ENCODE assay signal across 8 cellular contexts in the genomic region with DNA sequence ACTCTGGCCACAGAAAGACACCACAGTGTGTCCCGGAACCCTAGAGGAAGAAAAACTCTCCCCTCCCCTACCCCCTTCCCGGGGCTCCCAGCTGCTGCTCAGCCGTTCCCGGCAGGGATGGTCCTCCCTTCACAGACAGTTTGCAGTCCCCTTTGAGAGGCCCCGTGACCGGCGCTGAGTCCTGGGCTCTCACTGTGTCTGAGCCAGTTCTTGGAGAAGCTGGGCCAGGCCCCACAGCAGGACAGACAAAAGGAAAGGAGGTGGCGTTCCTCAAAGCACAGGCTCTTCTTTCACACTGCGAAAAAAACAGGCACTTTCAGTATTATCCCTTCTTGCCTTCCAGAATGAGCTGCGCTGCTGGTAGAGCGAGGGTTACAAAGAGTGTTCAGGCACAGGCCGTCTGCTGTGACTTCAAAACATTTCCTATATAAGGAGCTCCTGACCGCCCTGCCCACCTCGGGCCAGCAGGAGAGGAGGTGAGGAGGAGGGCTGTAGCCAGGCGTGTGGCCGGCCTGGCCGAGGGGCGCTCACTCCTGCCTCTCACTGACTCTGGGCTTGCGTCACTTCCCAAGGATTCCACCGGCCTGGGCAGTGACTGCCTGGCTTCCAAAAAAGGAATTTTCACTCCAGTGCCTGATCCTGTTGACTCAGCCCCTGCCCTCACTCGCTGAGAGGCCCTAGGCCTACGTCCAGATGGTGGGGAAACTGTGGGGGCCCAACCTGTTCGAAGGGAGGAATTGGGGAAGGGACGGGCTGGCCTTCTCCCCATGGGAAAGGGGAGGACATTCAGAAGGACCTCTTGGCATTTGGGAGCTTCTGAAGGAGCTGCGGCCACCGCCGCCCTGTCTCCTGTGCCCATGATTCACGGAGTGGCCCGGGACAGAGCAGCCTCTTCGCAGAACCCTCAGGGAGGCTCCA. TPM values are rescaled to one million over a fixed set of nuclear protein-coding genes. Genes with fewer than 3 reads are reported as not detected.
A peak's percentile ranks its signal among the peaks of the same experiment; 100 is the strongest.
DNase-seq lines count a peak whose midpoint lies in the region; ATAC-seq and TF ChIP-seq lines count a peak whose summit lies in the region.

No MANE protein-coding gene starts in this region.

- H3K4me3 ChIP-seq in colonic mucosa (peak overlapping the region; percentile 11), stomach (peak overlapping the region; percentile 18 to 45 (median 28))

- H3K27ac ChIP-seq in colonic mucosa (peak overlapping the region; percentile 91), stomach (peak overlapping the region; percentile 69 to 96 (median 87))

- no peak for ATAC-seq in HG02678 (IDR thresholded peaks at IDR 0.05; ENCODE audit: unreplicated experiment)
- ATAC-seq in GM18909 (IDR thresholded peaks at IDR 0.05; ENCODE audit: poor library complexity, unreplicated experiment), result no peak

- intact Hi-C loops in colonic mucosa (cut with DNase I), result no loop called here
- intact Hi-C loops in stomach (cut with DNase I; ENCODE audit: low total_unique reads), result no loop called here

- H3K4me1 ChIP-seq in colonic mucosa, result no peaks in the 10 kb centered on the region
- peaks cover 5 to 25% (median 13%) of the 10 kb centered on the region in 4 donors for H3K4me1 ChIP-seq in stomach

- TF ChIP-seq EP300 in stomach (IDR thresholded peaks at IDR 0.05), result peak; percentile 65

- DNase-seq in HT1080 (ENCODE audit: low read depth) (peak; percentile 97), colonic mucosa (peak; percentile 53), kidney glomerular epithelial cell (lab: John Stamatoyannopoulos, UW) (peak; percentile 86), stomach (peak; percentile 40), activated gamma-delta T cell treated with Interleukin-2 at 50 U/mL for 16 hours (no peak), MV-4-11 (lab: John Stamatoyannopoulos, UW) (no peak)

- peak overlapping the region; percentile 39 to 67 for H3K9ac ChIP-seq in colonic mucosa (ENCODE audit: low read depth in 2 of 2, low read length in 2 of 2)

- H3K27me3 ChIP-seq in colonic mucosa (no peaks in the 10 kb centered on the region), stomach (no peaks in the 10 kb centered on the region)

- H3K36me3 ChIP-seq in colonic mucosa (no peaks in the 10 kb centered on the region), stomach (no peaks in the 10 kb centered on the region)

- TF ChIP-seq POLR2A in stomach (IDR thresholded peaks at IDR 0.05), result peak in 2 of 4 donors; percentile 17 to 51

- H3K9me3 ChIP-seq in colonic mucosa, result no peaks in the 10 kb centered on the region
- H3K9me3 ChIP-seq in stomach, result no peaks in the 10 kb centered on the region

- no peak for TF ChIP-seq CTCF in colonic mucosa (IDR thresholded peaks at IDR 0.05)
- no peak for TF ChIP-seq CTCF in stomach (IDR thresholded peaks at IDR 0.05)

- WGBS in stomach, 5 donors, result 44 to 48% (median 46%) methylated on average over 30 of the region's 30 CpGs

RNA-seq across cellular contexts. Expression of gene CIDEA, which starts 24.9 kb away (rescaled TPM):
- total RNA-seq in HT1080 (2014; rRNA removed; shearing (Covaris generic)), result not detected in 2 replicates
- not detected in 2 replicates for polyA plus RNA-seq in HT1080 (2015; cell fraction: cytosol; rRNA removed)
- not detected in 2 replicates for polyA plus RNA-seq in HT1080 (2015; cell fraction: nucleus; rRNA removed)
- total RNA-seq in colonic mucosa, result not detected
- total RNA-seq in stomach, result not detected
- polyA plus RNA-seq in stomach, result under 1 TPM in 2 of 3 donors, not detected in 1; 0.15 to 0.44 TPM

RNA-seq across cellular contexts. Expression of gene TUBB6, which starts 29.0 kb away (rescaled TPM):
- total RNA-seq in HT1080 (2014; rRNA removed; shearing (Covaris generic)), result 752 and 866 TPM in 2 replicates
- polyA plus RNA-seq in HT1080 (2015; cell fraction: cytosol; rRNA removed), result 446 and 561 TPM in 2 replicates
- 439 and 449 TPM in 2 replicates for polyA plus RNA-seq in HT1080 (2015; cell fraction: nucleus; rRNA removed)
- total RNA-seq in colonic mucosa (10 to 100 TPM in 1 of 2 donors, 1 to 10 TPM in 1; 7.8 to 41.6 TPM), stomach (100 to 1,000 TPM; 154 to 333 (median 248) TPM)
- 100 to 1,000 TPM in 1 of 3 donors, 10 to 100 TPM in 2; 66.6 to 108 (median 92.2) TPM for polyA plus RNA-seq in stomach

Comparison
In these comparisons a context has a peak if more than half of its experiments do, and no peak if none do; other contexts are left out.
1. DNase-seq: peak in HT1080 (single experiment), colonic mucosa (single experiment), kidney glomerular epithelial cell (single experiment) and stomach (single experiment); none in activated gamma-delta T cell treated with Interleukin-2 at 50 U/mL for 16 hours (single experiment) and MV-4-11 (single experiment).